Comparison of ENCODE assay signal across 8 cellular contexts in genomic region chr19:46856062-46857022, GRCh38. TPM values are rescaled to one million over a fixed set of nuclear protein-coding genes. Genes with fewer than 3 reads are reported as not detected.
DNase-seq lines count a peak whose midpoint lies in the region; ATAC-seq and TF ChIP-seq lines count a peak whose summit lies in the region.

No MANE protein-coding gene starts in this region.

- H3K4ac ChIP-seq in neuronal stem cell (ENCODE audit: low read length), result no peak overlapping the region

- peak overlapping the region; percentile 67 to 79 (median 70) for H3K4me3 Mint-ChIP-seq in CD8-positive, alpha-beta memory T cell

- peak overlapping the region; percentile 14 for H3K14ac ChIP-seq in neuronal stem cell (ENCODE audit: low read length)

- peak overlapping the region; percentile 72 for H2AK5ac ChIP-seq in neuronal stem cell (ENCODE audit: low read depth, low read length)

- H3K18ac ChIP-seq in neuronal stem cell (ENCODE audit: low read length), result peak overlapping the region; percentile 20

- peaks cover 2% of the 10 kb centered on the region for H3K79me1 ChIP-seq in neuronal stem cell (ENCODE audit: low read depth, low read length)

- no CpG with 5 or more reads among the region's 41 CpGs for WGBS in neuronal stem cell (ENCODE audit: extremely low coverage in 2 of 2, insufficient read length in 2 of 2, insufficient replicate concordance in 1 of 2), 2 donors

- POLR2A ChIA-PET in CD8-positive, alpha-beta memory T cell (lab: Charles Lee), result interaction anchor here (0.9 to 1.5 kb wide), 3 partner anchors 99 to 257 kb away, joined by 5 to 6 read pairs (median 6); partner anchors contain the start of gene ZC3H4

- TF ChIP-seq CTCF in LNCaP clone FGC (IDR thresholded peaks at IDR 0.05; ENCODE audit: control insufficient read depth, extremely low read depth, insufficient read depth) (peak; percentile 33), foreskin keratinocyte (conservative IDR thresholded peaks at IDR 0.05) (peak; percentile 99)

- H3K4me1 Mint-ChIP-seq in CD8-positive, alpha-beta memory T cell, result peaks cover 17 to 22% (median 19%) of the 10 kb centered on the region in 3 donors

- H2BK120ac ChIP-seq in neuronal stem cell (ENCODE audit: low read depth, low read length), result no peak overlapping the region

- peak overlapping the region; percentile 62 for H2AFZ ChIP-seq in neuronal stem cell (ENCODE audit: low read length)

- peak; percentile 86 to 94 (median 87) for DNase-seq in CD8-positive, alpha-beta memory T cell
- DNase-seq in LNCaP clone FGC (ENCODE audit: low read depth) (no peak), SJSA1 (ENCODE audit: low read depth in 1 of 2, low spot score in 2 of 2) (peak; percentile 95 to 97), foreskin keratinocyte (peak; percentile 74 to 85), neuronal stem cell (ENCODE audit: low spot score) (peak; percentile 81), stromal cell of bone marrow (ENCODE audit: low read depth) (peak; percentile 96)
- peak; percentile 64 to 87 (median 78) for DNase-seq in activated naive CD4-positive, alpha-beta T cell (lab: John Stamatoyannopoulos, UW)

- no peaks in the 10 kb centered on the region for H3K9me3 Mint-ChIP-seq in CD8-positive, alpha-beta memory T cell

- H2BK5ac ChIP-seq in neuronal stem cell (ENCODE audit: low read length), result peak overlapping the region; percentile 42

- H4K8ac ChIP-seq in neuronal stem cell (ENCODE audit: low read depth, low read length), result no peak overlapping the region

- H3K36me3 ChIP-seq in CD8-positive, alpha-beta memory T cell (ENCODE audit: insufficient read depth, low read length), result no peaks in the 10 kb centered on the region
- H3K36me3 ChIP-seq in SJSA1 (peaks cover 3% of the 10 kb centered on the region; the same call in 1 of the 2 replicates), neuronal stem cell (replicated peaks in 1 of 2; ENCODE audit: control insufficient read depth in 2 of 2, insufficient read depth in 2 of 2, low read length in 2 of 2) (no peaks in the 10 kb centered on the region)

- peaks cover 18% of the 10 kb centered on the region for H3K4me1 ChIP-seq in CD8-positive, alpha-beta memory T cell (ENCODE audit: insufficient read depth, low read length)
- H3K4me1 ChIP-seq in SJSA1 (replicated peaks), result peaks cover 21% of the 10 kb centered on the region
- H3K4me1 ChIP-seq in foreskin keratinocyte, result peaks cover 2% of the 10 kb centered on the region
- peaks cover under 1 to 11% of the 10 kb centered on the region in 2 donors for H3K4me1 ChIP-seq in neuronal stem cell (ENCODE audit: control insufficient read depth in 2 of 2, insufficient read depth in 1 of 2, low read depth in 1 of 2, low read length in 2 of 2)

- peak overlapping the region; percentile 21 for H3K4me2 ChIP-seq in neuronal stem cell (ENCODE audit: insufficient read depth, low read length, poor library complexity, severe bottlenecking)

- no peaks in the 10 kb centered on the region for H3K27me3 ChIP-seq in CD8-positive, alpha-beta memory T cell (ENCODE audit: insufficient read depth, low read length, poor library complexity, severe bottlenecking)
- H3K27me3 ChIP-seq in SJSA1 (replicated peaks) (no peaks in the 10 kb centered on the region), foreskin keratinocyte (no peaks in the 10 kb centered on the region), neuronal stem cell (ENCODE audit: control insufficient read depth in 3 of 3, insufficient read depth in 3 of 3, low read depth in 1 of 3, low read length in 3 of 3) (no peaks in the 10 kb centered on the region)

- H3K27ac Mint-ChIP-seq in CD8-positive, alpha-beta memory T cell, result peak overlapping the region; percentile 6 to 87 (median 64)

- ATAC-seq in GM21447 (IDR thresholded peaks at IDR 0.05; ENCODE audit: unreplicated experiment) (peak; percentile 41), foreskin keratinocyte (peak; percentile 58)

- peak overlapping the region; percentile 51 for H3K27ac ChIP-seq in CD8-positive, alpha-beta memory T cell (ENCODE audit: low read depth, low read length)
- peak overlapping the region; percentile 52 for H3K27ac ChIP-seq in SJSA1
- H3K27ac ChIP-seq in foreskin keratinocyte, result peak overlapping the region; percentile 8
- H3K27ac ChIP-seq in neuronal stem cell (replicated peaks; ENCODE audit: low read length), result peak overlapping the region; percentile 27

- H3K9ac ChIP-seq in neuronal stem cell (ENCODE audit: low read depth, low read length, poor library complexity), result no peak overlapping the region

- peak overlapping the region; percentile 91 for H2BK15ac ChIP-seq in neuronal stem cell (ENCODE audit: low read length)

- H3K23ac ChIP-seq in neuronal stem cell (ENCODE audit: low read depth, low read length, poor library complexity), result no peak overlapping the region

- H3K27me3 Mint-ChIP-seq in CD8-positive, alpha-beta memory T cell, result peaks cover 0 to 2% of the 10 kb centered on the region in 2 donors

- H4K91ac ChIP-seq in neuronal stem cell (ENCODE audit: low read depth, low read length, poor library complexity), result no peak overlapping the region

- peak overlapping the region; percentile 67 for H3K4me3 ChIP-seq in CD8-positive, alpha-beta memory T cell (ENCODE audit: low read length)
- no peak overlapping the region for H3K4me3 ChIP-seq in LNCaP clone FGC (ENCODE audit: low read depth, low read length)
- peak overlapping the region; percentile 27 for H3K4me3 ChIP-seq in SJSA1
- H3K4me3 ChIP-seq in neuronal stem cell (ENCODE audit: low read length in 2 of 2), result no peak overlapping the region

- H3K9me3 ChIP-seq in CD8-positive, alpha-beta memory T cell (ENCODE audit: low read length), result no peaks in the 10 kb centered on the region
- no peaks in the 10 kb centered on the region for H3K9me3 ChIP-seq in SJSA1 (replicated peaks)
- H3K9me3 ChIP-seq in neuronal stem cell (replicated peaks in 1 of 2; ENCODE audit: control insufficient read depth in 2 of 2, insufficient read depth in 1 of 2, low read depth in 1 of 2, low read length in 2 of 2), result peaks cover 0 to 4% of the 10 kb centered on the region in 2 donors

- peaks cover 0 to 6% (median 0%) of the 10 kb centered on the region in 3 donors for H3K36me3 Mint-ChIP-seq in CD8-positive, alpha-beta memory T cell

- CTCF ChIA-PET in CD8-positive, alpha-beta memory T cell (lab: Charles Lee), result interaction anchor here (0.6 to 8.1 kb wide), 15 partner anchors 16 to 340 kb away, joined by 3 to 50 read pairs (median 4); partner anchors contain the start of gene ZC3H4

- H2BK12ac ChIP-seq in neuronal stem cell (ENCODE audit: low read length), result no peak overlapping the region

RNA-seq across cellular contexts. Expression of gene ARHGAP35, which starts 4.5 kb away (rescaled TPM):
- total RNA-seq in CD8-positive, alpha-beta memory T cell, result 10 to 100 TPM; 26.7 to 27.3 TPM
- 12.2 TPM for polyA plus RNA-seq in CD8-positive, alpha-beta memory T cell
- 17.7 and 24.7 TPM in 2 replicates for total RNA-seq in SJSA1 (2014; rRNA removed; shearing (Covaris generic))
- total RNA-seq in foreskin keratinocyte, result 39.9 and 43.3 TPM in 2 replicates
- 8.2 and 9.9 TPM in 2 replicates for polyA plus RNA-seq in foreskin keratinocyte
- 35.6 TPM for polyA plus RNA-seq in neuronal stem cell (2013, experiment 1 of 2)
- polyA plus RNA-seq in neuronal stem cell (2013, experiment 2 of 2), result 37.6 TPM

RNA-seq across cellular contexts. Expression of gene AP2S1, which starts 5.7 kb away (rescaled TPM):
- total RNA-seq in CD8-positive, alpha-beta memory T cell, result 100 to 1,000 TPM; 121 TPM
- polyA plus RNA-seq in CD8-positive, alpha-beta memory T cell, result 74.3 TPM
- total RNA-seq in SJSA1 (2014; rRNA removed; shearing (Covaris generic)), result 286 and 304 TPM in 2 replicates
- total RNA-seq in foreskin keratinocyte, result 310 and 317 TPM in 2 replicates
- polyA plus RNA-seq in foreskin keratinocyte, result 469 and 482 TPM in 2 replicates
- 133 TPM for polyA plus RNA-seq in neuronal stem cell (2013, experiment 1 of 2)
- 137 TPM for polyA plus RNA-seq in neuronal stem cell (2013, experiment 2 of 2)

Comparison
In these comparisons a context has a peak if more than half of its experiments do, and no peak if none do; other contexts are left out.
1. H3K4me3 ChIP-seq: peak in CD8-positive, alpha-beta memory T cell (single experiment) and SJSA1 (single experiment); none in LNCaP clone FGC (single experiment) and neuronal stem cell (0 of 2).
2. Peak in every context shown above with its lines, with median percentiles within 50 percentile points of each other: H3K27ac ChIP-seq.